ENCODE assay signal across 16 cellular contexts in the genomic region with DNA sequence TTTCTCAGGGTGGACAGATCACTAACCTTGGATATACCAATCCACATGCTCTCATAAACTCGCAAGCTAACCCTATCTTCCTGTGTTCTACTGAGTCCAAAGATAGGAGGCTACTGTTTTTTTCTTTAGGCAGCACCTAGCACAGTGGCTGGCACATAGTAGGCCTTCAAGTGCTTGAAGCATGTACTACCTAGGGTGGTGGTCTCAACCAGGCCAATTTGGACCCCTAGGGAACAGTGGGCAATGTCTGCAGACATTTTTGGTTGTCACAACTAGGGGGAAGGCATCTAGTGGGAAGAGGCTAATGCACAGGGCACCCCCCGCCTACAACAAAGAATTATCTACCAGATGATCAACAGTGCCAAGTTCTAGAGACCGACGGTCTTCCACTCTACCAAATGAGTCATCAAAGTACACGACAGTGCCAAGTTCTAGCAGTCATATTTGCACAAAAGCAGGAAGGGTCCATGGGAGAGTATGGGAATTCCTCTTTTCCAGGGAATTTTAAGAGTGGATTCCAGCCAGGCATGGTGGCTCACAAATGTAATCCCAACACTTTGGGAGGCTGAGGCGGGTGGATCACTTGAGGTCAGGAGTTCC.
DNase-seq lines count a peak whose midpoint lies in the region; ATAC-seq, FAIRE-seq and TF ChIP-seq lines count a peak whose summit lies in the region.
"Had no signal": no experiment of that assay in that cellular context is flagged by ENCODE, and none has a peak within 500 bp of the region (broad histone marks: within the 10 kb centered on the region; RNA-seq: fewer than 3 reads in every experiment).

No MANE protein-coding gene starts in this region.

- POLR2A ChIA-PET in HepG2 (lab: Yijun Ruan, JAX), result interaction anchor here (0.7 kb wide), 1 partner anchor 175 kb away, joined by 3 read pairs; no protein-coding TSS in a partner anchor

- in situ Hi-C loops in HepG2 (cut with HindIII; ENCODE audit: extremely low pct_ligation_motif_present, low pct_unique_long_range_greater_than_20kb), result no loop called here

- ATAC-seq in HepG2 (peak; percentile 60), GM21515 (IDR thresholded peaks at IDR 0.05; ENCODE audit: unreplicated experiment) (no peak), HG02885 (IDR thresholded peaks at IDR 0.05; ENCODE audit: poor library complexity, unreplicated experiment) (no peak), GM18505 (IDR thresholded peaks at IDR 0.05; ENCODE audit: unreplicated experiment) (no peak)

- H3K79me2 ChIP-seq in HepG2 (ENCODE audit: insufficient read depth, low read length), result no peaks in the 10 kb centered on the region

- H3K27me3 ChIP-seq in HepG2 (ENCODE audit: control insufficient read depth in 1 of 2, insufficient read depth in 2 of 2, low read length in 2 of 2), result no peaks in the 10 kb centered on the region
- H3K27me3 ChIP-seq: brain microvascular endothelial cell, tibial artery had no signal

- no peak overlapping the region for H3K27ac ChIP-seq in HepG2 (ENCODE audit: extremely low read length, insufficient read depth, low read length)
- H3K27ac ChIP-seq: brain microvascular endothelial cell, tibial artery had no signal

- no peak for TF ChIP-seq CTCF in HepG2 (CRISPR knock-in tag; IDR thresholded peaks at IDR 0.05)

- H3K4me3 ChIP-seq in HepG2 (replicated peaks in 1 of 3; ENCODE audit: insufficient read depth in 1 of 3, low read depth in 2 of 3, low read length in 3 of 3), result no peak overlapping the region
- H3K4me3 ChIP-seq: tibial artery had no signal

- TF ChIP-seq EP300 in Ishikawa (IDR thresholded peaks at IDR 0.05; ENCODE audit: borderline replicate concordance), result no peak
- peak in 1 of 2 experiments; percentile 63; a peak in 1 of 4 replicates for TF ChIP-seq EP300 in HepG2 (IDR thresholded peaks at IDR 0.05; ENCODE audit: low read depth in 2 of 2, low read length in 2 of 2)
- TF ChIP-seq EP300 in HepG2 (CRISPR knock-in tag; IDR thresholded peaks at IDR 0.05; ENCODE audit: borderline replicate concordance), result no peak; the same call in 1 of the 2 replicates

- no peak overlapping the region for H3K4me2 ChIP-seq in HepG2 (ENCODE audit: low read depth, low read length)

- no peaks in the 10 kb centered on the region for H4K20me1 ChIP-seq in HepG2 (ENCODE audit: insufficient read depth, low read length)

- TF ChIP-seq POLR2A in HepG2 (IDR thresholded peaks at IDR 0.05; ENCODE audit: insufficient read depth in 1 of 2, low read depth in 2 of 2, low read length in 2 of 2) (no peak), GM18505 (IDR thresholded peaks at IDR 0.05; ENCODE audit: borderline replicate concordance, extremely low read depth, insufficient read depth, insufficient read length) (no peak)

- TF ChIP-seq RAD21 in Ishikawa (IDR thresholded peaks at IDR 0.05; ENCODE audit: low read depth) (no peak), HepG2 (CRISPR knock-in tag; IDR thresholded peaks at IDR 0.05) (no peak)

- H3K36me3 ChIP-seq in HepG2 (replicated peaks in 1 of 2; ENCODE audit: control insufficient read depth in 1 of 2, insufficient read depth in 2 of 2, low read length in 2 of 2), result no peaks in the 10 kb centered on the region
- H3K36me3 ChIP-seq: brain microvascular endothelial cell, tibial artery had no signal

- H2AFZ ChIP-seq in HepG2 (ENCODE audit: low read length), result no peak overlapping the region

- FAIRE-seq in HepG2 (lab: Jason Lieb, UNC), result no peak
- FAIRE-seq: endometrium had no signal

- peaks cover 58% of the 10 kb centered on the region for H3K4me1 ChIP-seq in HepG2 (ENCODE audit: insufficient read depth, low read length)
- H3K4me1 ChIP-seq: tibial artery had no signal

- intact Hi-C loops in HepG2 (cut with micrococcal nuclease; ENCODE audit: unreplicated experiment), result no loop called here

- 48% methylated on average over 6 of the region's 6 CpGs for WGBS in HepG2 (ENCODE audit: low lambda C conversion rate)

- BruUV-seq in HepG2 (replicated peaks; lab: Mats Ljungman, UMichigan), result no TSS peak

- no peaks in the 10 kb centered on the region for H3K9me3 ChIP-seq in HepG2 (ENCODE audit: low read length)
- H3K9me3 ChIP-seq: Caco-2, tibial artery had no signal

- DNase-seq in Daoy (ENCODE audit: low read depth) (peak; percentile 87), astrocyte of the hippocampus (ENCODE audit: low read depth, low spot score) (peak; percentile 62), HepG2 (ENCODE audit: low spot score) (peak; percentile 91), NCI-H2081 (lab: John Stamatoyannopoulos, UW) (no peak)
- DNase-seq: activated B cell treated with CpG ODN at 0.5 μM for 24 hours; brain microvascular endothelial cell; Caco-2; NCI-H510A treated with DMSO at 0.1 percent for 48 hours; SHP77 treated with DMSO at 0.1 percent for 48 hours; stimulated activated CD4-positive, alpha-beta T cell treated with anti-CD3 and anti-CD28 coated beads, Interleukin-12 subunit alpha, Interleukin-12 subunit beta, amount 100 ng/mL, for 4 hours; tibial artery had no signal

- CTCF ChIA-PET in HepG2 (lab: Yijun Ruan, JAX; ENCODE audit: low intra/inter-chr PET ratio, low total read pairs), result interaction anchor here (0.8 to 1.4 kb wide), 2 partner anchors 67 to 142 kb away, joined by 3 to 5 read pairs; no protein-coding TSS in a partner anchor

- no peak overlapping the region for H3K9ac ChIP-seq in HepG2 (ENCODE audit: insufficient read depth, low read depth, low read length)

TF ChIP-seq in Ishikawa, 13 proteins besides CTCF, POLR2A, EP300 and RAD21:
- TF ChIP-seq NFIC (IDR thresholded peaks at IDR 0.05), result 0 out of 2 replicates have a peak, but pooled peaks have one; percentile 18
- TF ChIP-seq CREB1 (IDR thresholded peaks at IDR 0.05; ENCODE audit: low read depth), result no peak
- no peak for TF ChIP-seq TAF1 (IDR thresholded peaks at IDR 0.05; ENCODE audit: low read depth)

TF ChIP-seq in HepG2, 621 proteins besides CTCF, POLR2A, EP300 and RAD21 (continues in another document):
- TF ChIP-seq TCF7L2 (IDR thresholded peaks at IDR 0.05; ENCODE audit: low read depth, low read length) (no peak), ZNF264 (CRISPR knock-in tag; IDR thresholded peaks at IDR 0.05) (no peak), JUND (CRISPR knock-in tag; IDR thresholded peaks at IDR 0.05) (peak; percentile 74)
- TF ChIP-seq, protein P1, sequence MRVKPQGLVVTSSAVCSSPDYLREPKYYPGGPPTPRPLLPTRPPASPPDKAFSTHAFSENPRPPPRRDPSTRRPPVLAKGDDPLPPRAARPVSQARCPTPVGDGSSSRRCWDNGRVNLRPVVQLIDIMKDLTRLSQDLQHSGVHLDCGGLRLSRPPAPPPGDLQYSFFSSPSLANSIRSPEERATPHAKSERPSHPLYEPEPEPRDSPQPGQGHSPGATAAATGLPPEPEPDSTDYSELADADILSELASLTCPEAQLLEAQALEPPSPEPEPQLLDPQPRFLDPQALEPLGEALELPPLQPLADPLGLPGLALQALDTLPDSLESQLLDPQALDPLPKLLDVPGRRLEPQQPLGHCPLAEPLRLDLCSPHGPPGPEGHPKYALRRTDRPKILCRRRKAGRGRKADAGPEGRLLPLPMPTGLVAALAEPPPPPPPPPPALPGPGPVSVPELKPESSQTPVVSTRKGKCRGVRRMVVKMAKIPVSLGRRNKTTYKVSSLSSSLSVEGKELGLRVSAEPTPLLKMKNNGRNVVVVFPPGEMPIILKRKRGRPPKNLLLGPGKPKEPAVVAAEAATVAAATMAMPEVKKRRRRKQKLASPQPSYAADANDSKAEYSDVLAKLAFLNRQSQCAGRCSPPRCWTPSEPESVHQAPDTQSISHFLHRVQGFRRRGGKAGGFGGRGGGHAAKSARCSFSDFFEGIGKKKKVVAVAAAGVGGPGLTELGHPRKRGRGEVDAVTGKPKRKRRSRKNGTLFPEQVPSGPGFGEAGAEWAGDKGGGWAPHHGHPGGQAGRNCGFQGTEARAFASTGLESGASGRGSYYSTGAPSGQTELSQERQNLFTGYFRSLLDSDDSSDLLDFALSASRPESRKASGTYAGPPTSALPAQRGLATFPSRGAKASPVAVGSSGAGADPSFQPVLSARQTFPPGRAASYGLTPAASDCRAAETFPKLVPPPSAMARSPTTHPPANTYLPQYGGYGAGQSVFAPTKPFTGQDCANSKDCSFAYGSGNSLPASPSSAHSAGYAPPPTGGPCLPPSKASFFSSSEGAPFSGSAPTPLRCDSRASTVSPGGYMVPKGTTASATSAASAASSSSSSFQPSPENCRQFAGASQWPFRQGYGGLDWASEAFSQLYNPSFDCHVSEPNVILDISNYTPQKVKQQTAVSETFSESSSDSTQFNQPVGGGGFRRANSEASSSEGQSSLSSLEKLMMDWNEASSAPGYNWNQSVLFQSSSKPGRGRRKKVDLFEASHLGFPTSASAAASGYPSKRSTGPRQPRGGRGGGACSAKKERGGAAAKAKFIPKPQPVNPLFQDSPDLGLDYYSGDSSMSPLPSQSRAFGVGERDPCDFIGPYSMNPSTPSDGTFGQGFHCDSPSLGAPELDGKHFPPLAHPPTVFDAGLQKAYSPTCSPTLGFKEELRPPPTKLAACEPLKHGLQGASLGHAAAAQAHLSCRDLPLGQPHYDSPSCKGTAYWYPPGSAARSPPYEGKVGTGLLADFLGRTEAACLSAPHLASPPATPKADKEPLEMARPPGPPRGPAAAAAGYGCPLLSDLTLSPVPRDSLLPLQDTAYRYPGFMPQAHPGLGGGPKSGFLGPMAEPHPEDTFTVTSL (CRISPR knock-in tag; IDR thresholded peaks at IDR 0.05; ENCODE audit: borderline replicate concordance), result peak; percentile 48; the same call in 1 of the 2 replicates

Comparison
In these comparisons a context has a peak if more than half of its experiments do, and no peak if none do; other contexts are left out.
1. DNase-seq: peak in Daoy (single experiment), astrocyte of the hippocampus (single experiment) and HepG2 (single experiment); none in NCI-H2081 (0 of 2).